Comparison of ENCODE assay signal across 7 cellular contexts in genomic region chr9:5629312-5630037, GRCh38. TPM values are rescaled to one million over a fixed set of nuclear protein-coding genes. Genes with fewer than 3 reads are reported as not detected.
DNase-seq lines count a peak whose midpoint lies in the region; ATAC-seq and TF ChIP-seq lines count a peak whose summit lies in the region.

No MANE protein-coding gene starts in this region.

- no peak for TF ChIP-seq POLR2A in GM18505 (IDR thresholded peaks at IDR 0.05; ENCODE audit: borderline replicate concordance, extremely low read depth, insufficient read depth, insufficient read length)
- no peak for TF ChIP-seq POLR2A in esophagus muscularis mucosa (IDR thresholded peaks at IDR 0.05; ENCODE audit: low read depth)

- peaks cover 62% of the 10 kb centered on the region for H3K4me1 Mint-ChIP-seq in activated T-cell treated with anti-CD3 and anti-CD28 coated beads, Interleukin-2, amount 50 U/mL, for 24 hours (ENCODE audit: low read depth)
- H3K4me1 Mint-ChIP-seq in naive B cell = peaks cover 51 to 76% (median 68%) of the 10 kb centered on the region in 3 donors

- no peaks in the 10 kb centered on the region for H3K36me3 ChIP-seq in esophagus muscularis mucosa
- H3K36me3 ChIP-seq in thymus (ENCODE audit: control insufficient read depth, insufficient read depth) = no peaks in the 10 kb centered on the region

- peak overlapping the region; percentile 100 for H3K4me3 Mint-ChIP-seq in activated T-cell treated with anti-CD3 and anti-CD28 coated beads, Interleukin-2, amount 50 U/mL, for 24 hours
- H3K4me3 Mint-ChIP-seq in naive B cell = peak overlapping the region; percentile 96 to 100 (median 99)

- H3K4me3 ChIP-seq in esophagus muscularis mucosa (peak overlapping the region; percentile 77 to 99 (median 94)), thymus (ENCODE audit: low read length) (peak overlapping the region; percentile 100)

- H3K27ac ChIP-seq in esophagus muscularis mucosa (replicated peaks in 1 of 4) (peak overlapping the region; percentile 98 to 99 (median 98)), thymus (ENCODE audit: low read depth) (peak overlapping the region; percentile 100)

- no peaks in the 10 kb centered on the region for H3K27me3 Mint-ChIP-seq in activated T-cell treated with anti-CD3 and anti-CD28 coated beads, Interleukin-2, amount 50 U/mL, for 24 hours
- H3K27me3 Mint-ChIP-seq in naive B cell = no peaks in the 10 kb centered on the region

- no peaks in the 10 kb centered on the region for H3K27me3 ChIP-seq in esophagus muscularis mucosa
- no peaks in the 10 kb centered on the region for H3K27me3 ChIP-seq in thymus (ENCODE audit: control insufficient read depth, insufficient read depth)

- H3K27ac Mint-ChIP-seq in activated T-cell treated with anti-CD3 and anti-CD28 coated beads, Interleukin-2, amount 50 U/mL, for 24 hours = peak overlapping the region; percentile 97
- peak overlapping the region; percentile 92 to 98 (median 97) for H3K27ac Mint-ChIP-seq in naive B cell

- peak; percentile 52 to 61 for DNase-seq in NCI-H446 (lab: John Stamatoyannopoulos, UW)
- no peak for DNase-seq in activated T-cell treated with anti-CD3 and anti-CD28 coated beads, Interleukin-2, amount 50 U/mL, for 24 hours
- no peak for DNase-seq in esophagus muscularis mucosa (ENCODE audit: extremely low spot score)
- DNase-seq in naive B cell = no peak

- H3K9me3 ChIP-seq in esophagus muscularis mucosa (no peaks in the 10 kb centered on the region), thymus (ENCODE audit: control insufficient read depth) (no peaks in the 10 kb centered on the region)

- ATAC-seq in GM18505 (IDR thresholded peaks at IDR 0.05; ENCODE audit: unreplicated experiment) = peak; percentile 5
- peak; percentile 6 for ATAC-seq in HG02678 (IDR thresholded peaks at IDR 0.05; ENCODE audit: unreplicated experiment)
- peak; percentile 7 to 9 for ATAC-seq in naive B cell (ENCODE audit: low read depth in 2 of 2)

- H3K9me3 Mint-ChIP-seq in activated T-cell treated with anti-CD3 and anti-CD28 coated beads, Interleukin-2, amount 50 U/mL, for 24 hours = no peaks in the 10 kb centered on the region
- H3K9me3 Mint-ChIP-seq in naive B cell = peaks cover 0 to 3% (median 0%) of the 10 kb centered on the region in 7 donors

- H3K36me3 Mint-ChIP-seq in activated T-cell treated with anti-CD3 and anti-CD28 coated beads, Interleukin-2, amount 50 U/mL, for 24 hours (ENCODE audit: low read depth) = peaks cover 33% of the 10 kb centered on the region
- peaks cover 0 to 1% of the 10 kb centered on the region in 2 donors for H3K36me3 Mint-ChIP-seq in naive B cell

- no peak for TF ChIP-seq EP300 in esophagus muscularis mucosa (IDR thresholded peaks at IDR 0.05)

- H3K4me1 ChIP-seq in esophagus muscularis mucosa = peaks cover 37 to 77% (median 65%) of the 10 kb centered on the region in 4 donors
- peaks cover 22% of the 10 kb centered on the region for H3K4me1 ChIP-seq in thymus (ENCODE audit: control insufficient read depth, insufficient read depth, low read length)

- under 1% methylated on average over 39 of the region's 55 CpGs for WGBS in esophagus muscularis mucosa
- WGBS in thymus = under 1% methylated on average over 55 of the region's 55 CpGs

- intact Hi-C loops in esophagus muscularis mucosa (cut with DNase I) = loop anchor here (5.0 to 10.0 kb wide), 4 partner anchors 68 to 375 kb away; a partner anchor contains a TSS

- TF ChIP-seq CTCF in esophagus muscularis mucosa (IDR thresholded peaks at IDR 0.05) = no peak

RNA-seq across cellular contexts. Expression of gene RIC1, which starts 0.6 kb away (rescaled TPM):
- total RNA-seq in esophagus muscularis mucosa = 10 to 100 TPM; 51.6 to 64.9 (median 57.4) TPM
- polyA plus RNA-seq in naive B cell (ENCODE audit: low read depth in 6 of 6) (10 to 100 TPM in 5 of 6 donors, 1 to 10 TPM in 1; 9.5 to 14.2 (median 10.9) TPM), thymus (10.3 TPM)

Comparison
In these comparisons a context has a peak if more than half of its experiments do, and no peak if none do; other contexts are left out.
1. DNase-seq: peak in NCI-H446 (2 of 2); none in activated T-cell treated with anti-CD3 and anti-CD28 coated beads, Interleukin-2, amount 50 U/mL, for 24 hours (single experiment), esophagus muscularis mucosa (single experiment) and naive B cell (single experiment).
2. Peak in every context shown above with its lines, with median percentiles within 50 percentile points of each other: ATAC-seq.